Comparison of ENCODE assay signal across 1 cellular context in the genomic region with DNA sequence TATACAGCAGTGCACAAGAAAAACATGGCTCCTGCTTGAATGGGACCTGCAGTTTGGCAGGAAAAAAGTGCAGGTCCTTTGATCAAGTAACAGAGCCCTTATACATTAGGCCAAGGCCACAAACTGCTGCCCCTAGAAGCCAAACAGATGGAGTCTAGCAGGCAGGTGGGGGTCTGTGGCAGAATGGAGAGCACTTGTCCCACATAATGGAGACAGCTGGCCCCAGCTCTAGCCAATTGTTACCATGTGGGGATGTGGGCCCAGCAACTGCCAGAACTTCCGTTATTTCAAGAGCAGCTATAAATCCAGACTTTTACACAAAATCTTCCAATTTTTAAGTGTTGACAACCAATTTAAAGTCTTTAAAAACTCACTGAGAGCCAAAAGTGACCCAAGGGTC.
TF ChIP-seq lines count a peak whose summit lies in the region.

No MANE protein-coding gene starts in this region.

TF ChIP-seq in GM23338, 12 proteins besides CTCF, POLR2A, EP300 and RAD21:
- TF ChIP-seq, protein P1, sequence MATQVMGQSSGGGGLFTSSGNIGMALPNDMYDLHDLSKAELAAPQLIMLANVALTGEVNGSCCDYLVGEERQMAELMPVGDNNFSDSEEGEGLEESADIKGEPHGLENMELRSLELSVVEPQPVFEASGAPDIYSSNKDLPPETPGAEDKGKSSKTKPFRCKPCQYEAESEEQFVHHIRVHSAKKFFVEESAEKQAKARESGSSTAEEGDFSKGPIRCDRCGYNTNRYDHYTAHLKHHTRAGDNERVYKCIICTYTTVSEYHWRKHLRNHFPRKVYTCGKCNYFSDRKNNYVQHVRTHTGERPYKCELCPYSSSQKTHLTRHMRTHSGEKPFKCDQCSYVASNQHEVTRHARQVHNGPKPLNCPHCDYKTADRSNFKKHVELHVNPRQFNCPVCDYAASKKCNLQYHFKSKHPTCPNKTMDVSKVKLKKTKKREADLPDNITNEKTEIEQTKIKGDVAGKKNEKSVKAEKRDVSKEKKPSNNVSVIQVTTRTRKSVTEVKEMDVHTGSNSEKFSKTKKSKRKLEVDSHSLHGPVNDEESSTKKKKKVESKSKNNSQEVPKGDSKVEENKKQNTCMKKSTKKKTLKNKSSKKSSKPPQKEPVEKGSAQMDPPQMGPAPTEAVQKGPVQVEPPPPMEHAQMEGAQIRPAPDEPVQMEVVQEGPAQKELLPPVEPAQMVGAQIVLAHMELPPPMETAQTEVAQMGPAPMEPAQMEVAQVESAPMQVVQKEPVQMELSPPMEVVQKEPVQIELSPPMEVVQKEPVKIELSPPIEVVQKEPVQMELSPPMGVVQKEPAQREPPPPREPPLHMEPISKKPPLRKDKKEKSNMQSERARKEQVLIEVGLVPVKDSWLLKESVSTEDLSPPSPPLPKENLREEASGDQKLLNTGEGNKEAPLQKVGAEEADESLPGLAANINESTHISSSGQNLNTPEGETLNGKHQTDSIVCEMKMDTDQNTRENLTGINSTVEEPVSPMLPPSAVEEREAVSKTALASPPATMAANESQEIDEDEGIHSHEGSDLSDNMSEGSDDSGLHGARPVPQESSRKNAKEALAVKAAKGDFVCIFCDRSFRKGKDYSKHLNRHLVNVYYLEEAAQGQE (IDR thresholded peaks at IDR 0.05; ENCODE audit: unreplicated experiment): no peak
- TF ChIP-seq EZH2 (IDR thresholded peaks at IDR 0.05; ENCODE audit: low read depth, unreplicated experiment) (no peak), EZH2phosphoT487 (IDR thresholded peaks at IDR 0.05; ENCODE audit: unreplicated experiment) (no peak), CREB1 (CRISPR knock-in tag; IDR thresholded peaks at IDR 0.05; ENCODE audit: low read depth) (no peak), ETS1 (IDR thresholded peaks at IDR 0.05) (no peak), POLR2AphosphoS5 (IDR thresholded peaks at IDR 0.05; ENCODE audit: low read depth) (no peak), STAT1 (IDR thresholded peaks at IDR 0.05; ENCODE audit: unreplicated experiment) (no peak), NANOG (IDR thresholded peaks at IDR 0.05; ENCODE audit: borderline replicate concordance) (no peak), ZNF331 (CRISPR knock-in tag; IDR thresholded peaks at IDR 0.05; ENCODE audit: low read depth) (no peak)
- TF ChIP-seq, protein P2, sequence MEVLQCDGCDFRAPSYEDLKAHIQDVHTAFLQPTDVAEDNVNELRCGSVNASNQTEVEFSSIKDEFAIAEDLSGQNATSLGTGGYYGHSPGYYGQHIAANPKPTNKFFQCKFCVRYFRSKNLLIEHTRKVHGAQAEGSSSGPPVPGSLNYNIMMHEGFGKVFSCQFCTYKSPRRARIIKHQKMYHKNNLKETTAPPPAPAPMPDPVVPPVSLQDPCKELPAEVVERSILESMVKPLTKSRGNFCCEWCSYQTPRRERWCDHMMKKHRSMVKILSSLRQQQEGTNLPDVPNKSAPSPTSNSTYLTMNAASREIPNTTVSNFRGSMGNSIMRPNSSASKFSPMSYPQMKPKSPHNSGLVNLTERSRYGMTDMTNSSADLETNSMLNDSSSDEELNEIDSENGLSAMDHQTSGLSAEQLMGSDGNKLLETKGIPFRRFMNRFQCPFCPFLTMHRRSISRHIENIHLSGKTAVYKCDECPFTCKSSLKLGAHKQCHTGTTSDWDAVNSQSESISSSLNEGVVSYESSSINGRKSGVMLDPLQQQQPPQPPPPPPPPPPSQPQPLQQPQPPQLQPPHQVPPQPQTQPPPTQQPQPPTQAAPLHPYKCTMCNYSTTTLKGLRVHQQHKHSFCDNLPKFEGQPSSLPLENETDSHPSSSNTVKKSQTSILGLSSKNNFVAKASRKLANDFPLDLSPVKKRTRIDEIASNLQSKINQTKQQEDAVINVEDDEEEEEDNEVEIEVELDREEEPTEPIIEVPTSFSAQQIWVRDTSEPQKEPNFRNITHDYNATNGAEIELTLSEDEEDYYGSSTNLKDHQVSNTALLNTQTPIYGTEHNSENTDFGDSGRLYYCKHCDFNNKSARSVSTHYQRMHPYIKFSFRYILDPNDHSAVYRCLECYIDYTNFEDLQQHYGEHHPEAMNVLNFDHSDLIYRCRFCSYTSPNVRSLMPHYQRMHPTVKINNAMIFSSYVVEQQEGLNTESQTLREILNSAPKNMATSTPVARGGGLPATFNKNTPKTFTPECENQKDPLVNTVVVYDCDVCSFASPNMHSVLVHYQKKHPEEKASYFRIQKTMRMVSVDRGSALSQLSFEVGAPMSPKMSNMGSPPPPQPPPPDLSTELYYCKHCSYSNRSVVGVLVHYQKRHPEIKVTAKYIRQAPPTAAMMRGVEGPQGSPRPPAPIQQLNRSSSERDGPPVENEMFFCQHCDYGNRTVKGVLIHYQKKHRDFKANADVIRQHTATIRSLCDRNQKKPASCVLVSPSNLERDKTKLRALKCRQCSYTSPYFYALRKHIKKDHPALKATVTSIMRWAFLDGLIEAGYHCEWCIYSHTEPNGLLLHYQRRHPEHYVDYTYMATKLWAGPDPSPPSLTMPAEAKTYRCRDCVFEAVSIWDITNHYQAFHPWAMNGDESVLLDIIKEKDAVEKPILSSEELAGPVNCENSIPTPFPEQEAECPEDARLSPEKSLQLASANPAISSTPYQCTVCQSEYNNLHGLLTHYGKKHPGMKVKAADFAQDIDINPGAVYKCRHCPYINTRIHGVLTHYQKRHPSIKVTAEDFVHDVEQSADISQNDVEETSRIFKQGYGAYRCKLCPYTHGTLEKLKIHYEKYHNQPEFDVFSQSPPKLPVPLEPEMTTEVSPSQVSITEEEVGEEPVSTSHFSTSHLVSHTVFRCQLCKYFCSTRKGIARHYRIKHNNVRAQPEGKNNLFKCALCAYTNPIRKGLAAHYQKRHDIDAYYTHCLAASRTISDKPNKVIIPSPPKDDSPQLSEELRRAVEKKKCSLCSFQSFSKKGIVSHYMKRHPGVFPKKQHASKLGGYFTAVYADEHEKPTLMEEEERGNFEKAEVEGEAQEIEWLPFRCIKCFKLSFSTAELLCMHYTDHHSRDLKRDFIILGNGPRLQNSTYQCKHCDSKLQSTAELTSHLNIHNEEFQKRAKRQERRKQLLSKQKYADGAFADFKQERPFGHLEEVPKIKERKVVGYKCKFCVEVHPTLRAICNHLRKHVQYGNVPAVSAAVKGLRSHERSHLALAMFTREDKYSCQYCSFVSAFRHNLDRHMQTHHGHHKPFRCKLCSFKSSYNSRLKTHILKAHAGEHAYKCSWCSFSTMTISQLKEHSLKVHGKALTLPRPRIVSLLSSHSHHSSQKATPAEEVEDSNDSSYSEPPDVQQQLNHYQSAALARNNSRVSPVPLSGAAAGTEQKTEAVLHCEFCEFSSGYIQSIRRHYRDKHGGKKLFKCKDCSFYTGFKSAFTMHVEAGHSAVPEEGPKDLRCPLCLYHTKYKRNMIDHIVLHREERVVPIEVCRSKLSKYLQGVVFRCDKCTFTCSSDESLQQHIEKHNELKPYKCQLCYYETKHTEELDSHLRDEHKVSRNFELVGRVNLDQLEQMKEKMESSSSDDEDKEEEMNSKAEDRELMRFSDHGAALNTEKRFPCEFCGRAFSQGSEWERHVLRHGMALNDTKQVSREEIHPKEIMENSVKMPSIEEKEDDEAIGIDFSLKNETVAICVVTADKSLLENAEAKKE (CRISPR knock-in tag; IDR thresholded peaks at IDR 0.05): no peak
